In the genomic region with DNA sequence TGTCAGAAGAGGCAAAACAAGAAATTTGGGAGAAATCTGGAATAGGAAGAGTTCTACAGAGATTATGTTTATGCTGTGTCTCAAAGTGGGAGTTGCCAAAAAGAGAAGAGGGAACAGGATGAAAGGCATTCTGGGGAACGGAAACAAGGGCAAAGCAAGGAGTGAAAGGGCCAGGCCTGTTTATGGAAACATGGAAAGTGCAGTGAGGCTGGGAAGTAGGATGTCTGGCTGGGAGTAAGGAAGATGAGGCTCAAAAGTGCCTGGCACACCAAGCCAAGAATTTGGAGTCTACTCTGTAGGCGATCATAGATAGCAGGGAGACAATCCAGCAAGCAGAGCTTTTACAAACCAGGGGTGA, we compare ENCODE assay signal across 9 cellular contexts. TPM values are rescaled to one million over a fixed set of nuclear protein-coding genes. Genes with fewer than 3 reads are reported as not detected.
DNase-seq lines count a peak whose midpoint lies in the region; ATAC-seq and TF ChIP-seq lines count a peak whose summit lies in the region.
"Had no signal": no experiment of that assay in that cellular context is flagged by ENCODE, and none has a peak within 500 bp of the region (broad histone marks: within the 10 kb centered on the region; RNA-seq: fewer than 3 reads in every experiment).

No MANE protein-coding gene starts in this region.

- H3K4me2 ChIP-seq in parathyroid adenoma (ENCODE audit: low read length), result no peak overlapping the region

- peak overlapping the region; percentile 38 for H2AFZ ChIP-seq in parathyroid adenoma

- no peak for TF ChIP-seq CTCF in parathyroid adenoma (IDR thresholded peaks at IDR 0.05)

- no peak overlapping the region for H3K4me3 ChIP-seq in CD4-positive, alpha-beta memory T cell (ENCODE audit: low read length in 2 of 2)
- no peak overlapping the region for H3K4me3 ChIP-seq in parathyroid adenoma (ENCODE audit: low read depth, low read length)

- no peaks in the 10 kb centered on the region for H3K79me2 ChIP-seq in parathyroid adenoma

- ATAC-seq in effector memory CD8-positive, alpha-beta T cell (replicated peaks), result no peak
- ATAC-seq in GM18517 (IDR thresholded peaks at IDR 0.05; ENCODE audit: unreplicated experiment), result no peak
- no peak for ATAC-seq in esophagus mucosa
- ATAC-seq in GM18867 (IDR thresholded peaks at IDR 0.05; ENCODE audit: unreplicated experiment), result no peak

- peaks cover 0 to 18% of the 10 kb centered on the region in 2 donors for H3K36me3 Mint-ChIP-seq in CD4-positive, alpha-beta memory T cell
- H3K36me3 Mint-ChIP-seq in effector memory CD8-positive, alpha-beta T cell (ENCODE audit: insufficient read depth), result peaks cover 12% of the 10 kb centered on the region

- H3K4me3 Mint-ChIP-seq in CD4-positive, alpha-beta memory T cell, result peak overlapping the region in 1 of 8 donors; percentile 31
- H3K4me3 Mint-ChIP-seq in effector memory CD8-positive, alpha-beta T cell, result no peak overlapping the region

- H3K27ac Mint-ChIP-seq in CD4-positive, alpha-beta memory T cell, result peak overlapping the region in 4 of 7 donors; percentile 54 to 97 (median 78)
- peak overlapping the region; percentile 92 to 94 for H3K27ac Mint-ChIP-seq in effector memory CD8-positive, alpha-beta T cell

- H3K4me1 Mint-ChIP-seq in CD4-positive, alpha-beta memory T cell, result peaks cover 3 to 34% (median 10%) of the 10 kb centered on the region in 4 donors
- H3K4me1 Mint-ChIP-seq in effector memory CD8-positive, alpha-beta T cell (ENCODE audit: low read depth in 2 of 2), result peaks cover 4 to 19% of the 10 kb centered on the region in 2 donors

- POLR2A ChIA-PET in CD4-positive, alpha-beta memory T cell (lab: Charles Lee; ENCODE audit: partially characterized antibody), result interaction anchor here (0.5 to 5.4 kb wide), 2 partner anchors 41 to 199 kb away, joined by 3 to 136 read pairs; partner anchors contain the start of gene MCTS1

- in situ Hi-C loops in KBM-7 (cut with MboI; ENCODE audit: low pct_unique_long_range_greater_than_20kb, low sequenced_read_pairs), result no loop called here

- H3K9me3 ChIP-seq in CD4-positive, alpha-beta memory T cell (ENCODE audit: control insufficient read depth in 1 of 2, low read length in 2 of 2), result no peaks in the 10 kb centered on the region
- H3K9me3 ChIP-seq in parathyroid adenoma (ENCODE audit: control insufficient read depth, low read length), result no peaks in the 10 kb centered on the region

- H3K27ac ChIP-seq in CD4-positive, alpha-beta memory T cell (ENCODE audit: low read depth, low read length), result no peak overlapping the region
- peak overlapping the region; percentile 99 for H3K27ac ChIP-seq in parathyroid adenoma

- intact Hi-C loops in CD4-positive, alpha-beta memory T cell (cut with micrococcal nuclease), result loop anchor here (5.0 kb wide), 1 partner anchor 75 kb away; no protein-coding TSS in a partner anchor

- H3K27me3 ChIP-seq in CD4-positive, alpha-beta memory T cell (ENCODE audit: insufficient read depth, low read length), result no peaks in the 10 kb centered on the region
- no peaks in the 10 kb centered on the region for H3K27me3 ChIP-seq in parathyroid adenoma (ENCODE audit: control insufficient read depth, insufficient read depth, low read length)

- no peaks in the 10 kb centered on the region for H3K9me3 Mint-ChIP-seq in CD4-positive, alpha-beta memory T cell
- H3K9me3 Mint-ChIP-seq in effector memory CD8-positive, alpha-beta T cell, result no peaks in the 10 kb centered on the region

- no peak for DNase-seq in CD4-positive, alpha-beta memory T cell
- peak; percentile 41 for DNase-seq in KBM-7
- no peak for DNase-seq in effector memory CD8-positive, alpha-beta T cell
- no peak for DNase-seq in effector CD8-positive, alpha-beta T cell (lab: John Stamatoyannopoulos, UW)
- DNase-seq: activated effector memory CD4-positive, alpha-beta T cell treated with Interleukin-2 at 50 U/mL for 16 hours had no signal

- peaks cover 22% of the 10 kb centered on the region for H3K4me1 ChIP-seq in CD4-positive, alpha-beta memory T cell (ENCODE audit: insufficient read depth, low read length)
- H3K4me1 ChIP-seq in parathyroid adenoma, result peaks cover 3% of the 10 kb centered on the region

- no peaks in the 10 kb centered on the region for H3K36me3 ChIP-seq in CD4-positive, alpha-beta memory T cell (ENCODE audit: insufficient read depth, low read length)
- no peaks in the 10 kb centered on the region for H3K36me3 ChIP-seq in parathyroid adenoma (ENCODE audit: control insufficient read depth, insufficient read depth, low read length)

- CTCF ChIA-PET in CD4-positive, alpha-beta memory T cell (lab: Charles Lee; ENCODE audit: partially characterized antibody), result interaction anchor here (2.2 kb wide), 1 partner anchor 41 kb away, joined by 12 read pairs; the partner anchor contains the start of gene MCTS1

- no peaks in the 10 kb centered on the region for H3K27me3 Mint-ChIP-seq in CD4-positive, alpha-beta memory T cell
- no peaks in the 10 kb centered on the region for H3K27me3 Mint-ChIP-seq in effector memory CD8-positive, alpha-beta T cell

- H3K9ac ChIP-seq in parathyroid adenoma, result no peak overlapping the region

RNA-seq across cellular contexts. Expression of gene CUL4B, which starts 1.8 kb away (rescaled TPM):
- total RNA-seq in CD4-positive, alpha-beta memory T cell, result 10 to 100 TPM; 54.0 to 61.0 TPM
- polyA plus RNA-seq in CD4-positive, alpha-beta memory T cell, result 10 to 100 TPM; 24.3 to 25.8 TPM
- total RNA-seq in esophagus mucosa, result 37.2 TPM

RNA-seq across cellular contexts. Expression of gene MCTS1, which starts 41.4 kb away (rescaled TPM):
- total RNA-seq in CD4-positive, alpha-beta memory T cell, result 10 to 100 TPM; 29.1 to 33.3 TPM
- polyA plus RNA-seq in CD4-positive, alpha-beta memory T cell, result 10 to 100 TPM; 74.8 to 75.8 TPM
- total RNA-seq in esophagus mucosa, result 34.0 TPM
